In the genomic region with DNA sequence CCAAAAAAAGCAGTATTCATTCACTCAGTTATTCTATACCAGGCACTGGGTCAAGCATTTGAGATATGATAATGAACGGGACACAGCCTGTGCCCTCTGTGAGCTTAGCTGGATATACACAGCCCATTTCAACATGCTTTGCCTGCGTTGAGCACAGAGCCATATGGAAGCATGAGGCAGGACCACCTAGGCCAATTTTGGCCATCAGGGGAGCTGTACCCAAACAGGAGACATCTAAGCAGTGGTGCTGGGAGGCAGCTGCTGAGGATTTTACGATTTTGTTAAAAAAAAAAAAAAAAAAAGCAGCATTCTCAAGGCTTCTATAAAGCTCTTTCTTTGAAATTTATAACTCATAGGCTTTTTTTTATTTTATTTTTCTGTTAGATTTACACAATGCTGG, we compare ENCODE assay signal across 20 cellular contexts.
DNase-seq lines count a peak whose midpoint lies in the region; ATAC-seq and TF ChIP-seq lines count a peak whose summit lies in the region.
"Had no signal": no experiment of that assay in that cellular context is flagged by ENCODE, and none has a peak within 500 bp of the region (broad histone marks: within the 10 kb centered on the region; RNA-seq: fewer than 3 reads in every experiment).

No MANE protein-coding gene starts in this region.

- H3K4me3 ChIP-seq in endodermal cell (ENCODE audit: low read length) = no peak overlapping the region
- H3K4me3 ChIP-seq: A549, esophagus squamous epithelium, HAP-1, lung, SJSA1 had no signal

- H3K27ac Mint-ChIP-seq in endodermal cell = no peak overlapping the region
- H3K27ac Mint-ChIP-seq: activated CD4-positive, alpha-beta memory T cell treated with anti-CD3 and anti-CD28 coated beads for 36 hours; dendritic cell treated with granulocyte-macrophage colony-stimulating factor and Interleukin-4, amounts not matched to agents 40 ng/mL and 50 ng/mL, for 4 days; nephron had no signal

- ATAC-seq in omental fat pad (ENCODE audit: low FRiP score) (peak; percentile 32), GM18909 (IDR thresholded peaks at IDR 0.05; ENCODE audit: poor library complexity, unreplicated experiment) (no peak)
- ATAC-seq: stimulated activated naive CD8-positive, alpha-beta T cell treated with anti-CD3 and anti-CD28 coated beads, Interleukin-15, Interleukin-2, amounts not matched to agents 100 U/mL and 50 U/mL, for 24 hours had no signal

- TF ChIP-seq CTCF in endodermal cell (conservative IDR thresholded peaks at IDR 0.05) = peak; percentile 80
- TF ChIP-seq CTCF in omental fat pad (IDR thresholded peaks at IDR 0.05) = no peak

- H3K9ac ChIP-seq in endodermal cell (ENCODE audit: extremely low read depth, low read length, poor library complexity, severe bottlenecking) = no peak overlapping the region

- H3K27me3 ChIP-seq in endodermal cell (ENCODE audit: control insufficient read depth, insufficient read depth, low read length, poor library complexity, severe bottlenecking) = no peaks in the 10 kb centered on the region
- H3K27me3 ChIP-seq: esophagus squamous epithelium, SJSA1 had no signal

- peaks cover 5% of the 10 kb centered on the region for H3K4me1 Mint-ChIP-seq in endodermal cell
- H3K4me1 Mint-ChIP-seq: nephron had no signal

- no peaks in the 10 kb centered on the region for H3K27me3 Mint-ChIP-seq in endodermal cell (ENCODE audit: insufficient read depth)
- H3K27me3 Mint-ChIP-seq: activated CD4-positive, alpha-beta memory T cell treated with anti-CD3 and anti-CD28 coated beads for 36 hours; dendritic cell treated with granulocyte-macrophage colony-stimulating factor and Interleukin-4, amounts not matched to agents 40 ng/mL and 50 ng/mL, for 4 days had no signal

- no peaks in the 10 kb centered on the region for H3K36me3 ChIP-seq in endodermal cell (ENCODE audit: control insufficient read depth, insufficient read depth, low read length)
- H3K36me3 ChIP-seq: HAP-1, SJSA1 had no signal

- H3K27ac ChIP-seq in endodermal cell (ENCODE audit: low read depth, low read length) = no peak overlapping the region
- H3K27ac ChIP-seq: A549, esophagus squamous epithelium, SJSA1 had no signal

- peaks cover 5% of the 10 kb centered on the region for H3K36me3 Mint-ChIP-seq in endodermal cell (ENCODE audit: low read depth)

- H3K9me3 Mint-ChIP-seq in endodermal cell = no peaks in the 10 kb centered on the region
- H3K9me3 Mint-ChIP-seq: activated CD4-positive, alpha-beta memory T cell treated with anti-CD3 and anti-CD28 coated beads for 36 hours; dendritic cell treated with granulocyte-macrophage colony-stimulating factor and Interleukin-4, amounts not matched to agents 40 ng/mL and 50 ng/mL, for 4 days had no signal

- WGBS in endodermal cell (ENCODE audit: insufficient coverage in 1 of 2, insufficient read length in 1 of 2), 2 experiments = 75 to 76% methylated on average over 3 of the region's 3 CpGs

- H3K4me1 ChIP-seq in endodermal cell (ENCODE audit: control insufficient read depth, insufficient read depth, low read length) = no peaks in the 10 kb centered on the region
- H3K4me1 ChIP-seq: A549, esophagus squamous epithelium, SJSA1 had no signal

- H3K4me3 Mint-ChIP-seq in endodermal cell = no peak overlapping the region
- H3K4me3 Mint-ChIP-seq: activated CD4-positive, alpha-beta memory T cell treated with anti-CD3 and anti-CD28 coated beads for 36 hours; dendritic cell treated with granulocyte-macrophage colony-stimulating factor and Interleukin-4, amounts not matched to agents 40 ng/mL and 50 ng/mL, for 4 days; nephron had no signal

- no peaks in the 10 kb centered on the region for H3K9me3 ChIP-seq in endodermal cell (ENCODE audit: control insufficient read depth, low read length)
- H3K9me3 ChIP-seq: A549, esophagus squamous epithelium, HAP-1, SJSA1 had no signal

- peak; percentile 2 for DNase-seq in NCI-H2227 (lab: John Stamatoyannopoulos, UW; ENCODE audit: unreplicated experiment)
- no peak for DNase-seq in NCI-H2227 treated with DMSO at 0.1 percent for 48 hours (lab: John Stamatoyannopoulos, UW)
- peak; percentile 41 for DNase-seq in NCI-H2171 treated with DMSO at 0.1 percent for 48 hours (lab: John Stamatoyannopoulos, UW)
- DNase-seq in endodermal cell = peak; percentile 83
- DNase-seq in omental fat pad (ENCODE audit: low spot score) = no peak
- DNase-seq in superior temporal gyrus (ENCODE audit: extremely low spot score) = no peak
- no peak for DNase-seq in stimulated activated CD4-positive, alpha-beta T cell treated with anti-CD3 and anti-CD28 coated beads, Interleukin-4, amount 100 ng/mL, for 4 hours
- DNase-seq: activated CD4-positive, alpha-beta memory T cell treated with anti-CD3 and anti-CD28 coated beads for 36 hours; amygdala; esophagus squamous epithelium; hypothalamus; NCI-H2081 treated with DMSO at 0.1 percent for 48 hours; stimulated activated naive CD8-positive, alpha-beta T cell treated with anti-CD3 and anti-CD28 coated beads, Interleukin-15, Interleukin-2, amounts not matched to agents 100 U/mL and 50 U/mL, for 24 hours had no signal

Comparison
In these comparisons a context has a peak if more than half of its experiments do, and no peak if none do; other contexts are left out.
1. DNase-seq: peak in NCI-H2227 (single experiment), NCI-H2171 treated with DMSO at 0.1 percent for 48 hours (single experiment) and endodermal cell (single experiment); none in NCI-H2227 treated with DMSO at 0.1 percent for 48 hours (single experiment), omental fat pad (single experiment), superior temporal gyrus (single experiment) and stimulated activated CD4-positive, alpha-beta T cell treated with anti-CD3 and anti-CD28 coated beads, Interleukin-4, amount 100 ng/mL, for 4 hours (0 of 2).